In the genomic region with DNA sequence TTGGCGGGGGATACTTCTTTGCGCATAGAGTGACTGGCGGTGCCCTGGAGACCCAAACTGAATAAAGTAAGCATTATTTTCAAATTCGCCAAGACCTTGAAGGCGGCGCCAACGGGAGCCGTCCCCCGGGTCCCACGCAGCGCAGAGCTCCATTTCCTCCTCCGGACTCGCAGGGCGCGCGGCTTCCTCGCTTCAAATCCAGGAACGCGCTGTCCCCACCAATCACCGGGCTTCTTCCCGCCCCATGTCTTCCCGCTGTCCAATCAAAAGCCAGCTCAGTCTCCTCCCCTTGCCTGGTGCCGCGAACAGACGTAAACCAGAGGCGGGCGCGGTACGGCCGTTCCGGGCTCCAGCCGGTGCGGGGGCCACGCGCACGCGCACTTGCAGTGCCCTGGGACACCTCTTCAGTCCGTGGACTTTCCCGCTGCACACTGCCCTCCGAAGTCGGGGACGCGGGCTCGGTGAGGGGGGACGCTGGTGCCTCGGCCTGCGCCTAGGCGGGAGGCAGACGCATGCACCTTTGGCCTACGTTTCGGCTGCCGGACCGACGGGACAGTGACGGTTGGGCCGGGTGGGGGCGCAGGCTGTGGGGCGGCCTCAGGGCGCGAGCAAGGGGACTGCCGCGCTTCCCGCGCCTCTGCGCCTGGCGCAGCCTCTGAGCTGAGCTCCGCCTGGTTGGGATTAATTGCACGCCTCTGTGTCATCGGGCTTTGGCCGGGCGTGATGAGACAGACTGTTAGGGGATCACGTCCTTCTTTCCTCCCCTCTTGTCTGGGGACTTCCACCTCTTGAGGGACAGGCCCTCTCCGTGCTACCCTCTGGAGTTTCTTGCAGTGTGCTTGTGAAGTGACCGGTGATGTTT, we compare ENCODE assay signal across 8 cellular contexts. TPM values are rescaled to one million over a fixed set of nuclear protein-coding genes. Genes with fewer than 3 reads are reported as not detected.
DNase-seq lines count a peak whose midpoint lies in the region; ATAC-seq and TF ChIP-seq lines count a peak whose summit lies in the region.

A gene with protein sequence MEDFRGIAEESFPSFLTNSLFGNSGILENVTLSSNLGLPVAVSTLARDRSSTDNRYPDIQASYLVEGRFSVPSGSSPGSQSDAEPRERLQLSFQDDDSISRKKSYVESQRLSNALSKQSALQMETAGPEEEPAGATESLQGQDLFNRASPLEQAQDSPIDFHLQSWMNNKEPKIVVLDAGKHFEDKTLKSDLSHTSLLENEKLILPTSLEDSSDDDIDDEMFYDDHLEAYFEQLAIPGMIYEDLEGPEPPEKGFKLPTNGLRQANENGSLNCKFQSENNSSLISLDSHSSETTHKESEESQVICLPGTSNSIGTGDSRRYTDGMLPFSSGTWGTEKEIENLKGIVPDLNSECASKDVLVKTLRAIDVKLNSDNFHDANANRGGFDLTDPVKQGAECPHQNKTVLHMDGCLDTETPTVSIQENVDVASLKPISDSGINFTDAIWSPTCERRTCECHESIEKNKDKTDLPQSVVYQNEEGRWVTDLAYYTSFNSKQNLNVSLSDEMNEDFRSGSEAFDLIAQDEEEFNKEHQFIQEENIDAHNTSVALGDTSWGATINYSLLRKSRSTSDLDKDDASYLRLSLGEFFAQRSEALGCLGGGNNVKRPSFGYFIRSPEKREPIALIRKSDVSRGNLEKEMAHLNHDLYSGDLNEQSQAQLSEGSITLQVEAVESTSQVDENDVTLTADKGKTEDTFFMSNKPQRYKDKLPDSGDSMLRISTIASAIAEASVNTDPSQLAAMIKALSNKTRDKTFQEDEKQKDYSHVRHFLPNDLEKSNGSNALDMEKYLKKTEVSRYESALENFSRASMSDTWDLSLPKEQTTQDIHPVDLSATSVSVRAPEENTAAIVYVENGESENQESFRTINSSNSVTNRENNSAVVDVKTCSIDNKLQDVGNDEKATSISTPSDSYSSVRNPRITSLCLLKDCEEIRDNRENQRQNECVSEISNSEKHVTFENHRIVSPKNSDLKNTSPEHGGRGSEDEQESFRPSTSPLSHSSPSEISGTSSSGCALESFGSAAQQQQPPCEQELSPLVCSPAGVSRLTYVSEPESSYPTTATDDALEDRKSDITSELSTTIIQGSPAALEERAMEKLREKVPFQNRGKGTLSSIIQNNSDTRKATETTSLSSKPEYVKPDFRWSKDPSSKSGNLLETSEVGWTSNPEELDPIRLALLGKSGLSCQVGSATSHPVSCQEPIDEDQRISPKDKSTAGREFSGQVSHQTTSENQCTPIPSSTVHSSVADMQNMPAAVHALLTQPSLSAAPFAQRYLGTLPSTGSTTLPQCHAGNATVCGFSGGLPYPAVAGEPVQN (N-terminal part only) (plus strand): TSS at position 386 of the 862 bp plus-strand sequence. CDS start 8,063 bp downstream, outside the sequence.

- no peak for TF ChIP-seq CTCF in choroid plexus epithelial cell (conservative IDR thresholded peaks at IDR 0.05; ENCODE audit: low read depth, low read length)
- TF ChIP-seq CTCF in kidney epithelial cell (IDR thresholded peaks at IDR 0.05; ENCODE audit: insufficient read depth, low read length, poor library complexity, severe bottlenecking): no peak

- H3K4me3 ChIP-seq in choroid plexus epithelial cell (ENCODE audit: low read depth, low read length): peak within 1 kb of the TSS; percentile 99
- H3K4me3 ChIP-seq in kidney epithelial cell (ENCODE audit: low read depth, low read length): peak within 1 kb of the TSS; percentile 86

- H3K27me3 ChIP-seq in kidney epithelial cell (ENCODE audit: control insufficient read depth, insufficient read depth, low read length): no peaks in the 10 kb centered on the region

- peak; percentile 93 for TF ChIP-seq POLR2A in GM19193 (IDR thresholded peaks at IDR 0.05; ENCODE audit: extremely low read depth, insufficient read depth, insufficient read length)

- DNase-seq in Ammon's horn (ENCODE audit: low spot score): peak; percentile 99
- peak; percentile 89 for DNase-seq in NCI-H510A treated with DMSO at 0.1 percent for 48 hours (lab: John Stamatoyannopoulos, UW)
- peak; percentile 91 to 95 for DNase-seq in activated CD4-positive, alpha-beta T cell treated with anti-CD3 and anti-CD28 coated beads for 24 hours (ENCODE audit: low read depth in 2 of 2)
- peak; percentile 99 for DNase-seq in choroid plexus epithelial cell (ENCODE audit: low read depth)
- DNase-seq in kidney epithelial cell (ENCODE audit: low read depth): peak; percentile 89
- peak; percentile 95 to 97 for DNase-seq in stimulated activated CD4-positive, alpha-beta T cell treated with anti-CD3 and anti-CD28 coated beads, Interleukin-15, amount 100 ng/mL, for 48 hours (ENCODE audit: low read depth in 2 of 2)

- peak; percentile 85 for ATAC-seq in HG03439 (IDR thresholded peaks at IDR 0.05; ENCODE audit: unreplicated experiment)

- no peaks in the 10 kb centered on the region for H3K36me3 ChIP-seq in kidney epithelial cell (ENCODE audit: control insufficient read depth, insufficient read depth, low read length)

RNA-seq across cellular contexts. Expression of the gene that starts here (rescaled TPM):
- total RNA-seq in kidney epithelial cell: 14.4 and 16.6 TPM in 2 replicates

Comparison
In these comparisons a context has a peak if more than half of its experiments do, and no peak if none do; other contexts are left out.
1. Peak in every context shown above with its lines: DNase-seq, ATAC-seq and H3K4me3 ChIP-seq.